Comparison of ENCODE assay signal across 8 cellular contexts in genomic region chrX:40108084-40108958, GRCh38. TPM values are rescaled to one million over a fixed set of nuclear protein-coding genes. Genes with fewer than 3 reads are reported as not detected.
DNase-seq lines count a peak whose midpoint lies in the region; ATAC-seq and TF ChIP-seq lines count a peak whose summit lies in the region.

No MANE protein-coding gene starts in this region.

- H3K27ac ChIP-seq in SK-N-MC (peak overlapping the region; percentile 52), fibroblast of lung (ENCODE audit: insufficient read depth, low read length) (peak overlapping the region; percentile 53)

- no peaks in the 10 kb centered on the region for H3K27me3 Mint-ChIP-seq in activated naive CD4-positive, alpha-beta T cell treated with anti-CD3 and anti-CD28 coated beads, Interleukin-2, amount 50 U/mL, for 24 hours
- peaks cover 22% of the 10 kb centered on the region for H3K27me3 Mint-ChIP-seq in neural crest cell (ENCODE audit: low read depth)

- H3K9me3 Mint-ChIP-seq in activated naive CD4-positive, alpha-beta T cell treated with anti-CD3 and anti-CD28 coated beads, Interleukin-2, amount 50 U/mL, for 24 hours, result no peaks in the 10 kb centered on the region
- H3K9me3 Mint-ChIP-seq in neural crest cell, result no peaks in the 10 kb centered on the region

- ATAC-seq in HG02588 (IDR thresholded peaks at IDR 0.05; ENCODE audit: unreplicated experiment), result no peak

- no peak for DNase-seq in activated naive CD4-positive, alpha-beta T cell treated with Interleukin-2 at 50 U/mL for 16 hours
- DNase-seq in SK-N-MC (ENCODE audit: low read depth, low spot score) (no peak), fibroblast of lung (ENCODE audit: low read depth in 2 of 2) (peak; percentile 61 to 69), neural crest cell (ENCODE audit: low read depth, low spot score) (no peak), dedifferentiated amniotic fluid mesenchymal stem cell (ENCODE audit: extremely low spot score) (no peak), CD1c-positive myeloid dendritic cell (ENCODE audit: extremely low spot score) (no peak)

- H3K4me1 ChIP-seq in fibroblast of lung (ENCODE audit: control insufficient read depth, extremely low read depth, insufficient read depth, low read length), result peaks cover 3% of the 10 kb centered on the region

- no peaks in the 10 kb centered on the region for H3K79me2 ChIP-seq in fibroblast of lung (ENCODE audit: control insufficient read depth, insufficient read depth, low read length)

- no peaks in the 10 kb centered on the region for H3K36me3 ChIP-seq in SK-N-MC (ENCODE audit: insufficient read depth, low read length)
- no peaks in the 10 kb centered on the region for H3K36me3 ChIP-seq in fibroblast of lung (ENCODE audit: control insufficient read depth, insufficient read depth, low read length)

- TF ChIP-seq CTCF in fibroblast of lung (conservative IDR thresholded peaks at IDR 0.05 in 1 of 2, IDR thresholded peaks at IDR 0.05 in 1 of 2; ENCODE audit: low read depth in 1 of 2, low read length in 2 of 2) (no peak), neural crest cell (conservative IDR thresholded peaks at IDR 0.05) (no peak)

- H4K20me1 ChIP-seq in fibroblast of lung (ENCODE audit: control insufficient read depth, extremely low read depth, insufficient read depth, low read length), result no peaks in the 10 kb centered on the region

- no peaks in the 10 kb centered on the region for H3K36me3 Mint-ChIP-seq in activated naive CD4-positive, alpha-beta T cell treated with anti-CD3 and anti-CD28 coated beads, Interleukin-2, amount 50 U/mL, for 24 hours
- peaks cover under 1% of the 10 kb centered on the region for H3K36me3 Mint-ChIP-seq in neural crest cell (ENCODE audit: low read depth)

- H3K27ac Mint-ChIP-seq in activated naive CD4-positive, alpha-beta T cell treated with anti-CD3 and anti-CD28 coated beads, Interleukin-2, amount 50 U/mL, for 24 hours, result no peak overlapping the region
- H3K27ac Mint-ChIP-seq in neural crest cell (ENCODE audit: unreplicated experiment), result peak overlapping the region; percentile 27

- H3K4me3 ChIP-seq in SK-N-MC (peak overlapping the region; percentile 80), fibroblast of lung (replicated peaks in 1 of 4; ENCODE audit: control extremely low read depth in 1 of 4, insufficient read depth in 1 of 4, low read depth in 3 of 4, low read length in 4 of 4) (peak overlapping the region in 2 of 4 experiments; percentile 23 to 55)

- peaks cover 12% of the 10 kb centered on the region for H3K4me1 Mint-ChIP-seq in activated naive CD4-positive, alpha-beta T cell treated with anti-CD3 and anti-CD28 coated beads, Interleukin-2, amount 50 U/mL, for 24 hours
- H3K4me1 Mint-ChIP-seq in neural crest cell, result peaks cover 39% of the 10 kb centered on the region

- H3K9ac ChIP-seq in SK-N-MC (ENCODE audit: insufficient read length), result peak overlapping the region; percentile 65
- H3K9ac ChIP-seq in fibroblast of lung (ENCODE audit: insufficient read depth, low read length), result peak overlapping the region; percentile 23

- H2AFZ ChIP-seq in fibroblast of lung (ENCODE audit: low read length), result no peak overlapping the region

- H3K4me2 ChIP-seq in fibroblast of lung (ENCODE audit: extremely low read depth, insufficient read depth, low read length), result peak overlapping the region; percentile 51

- no peaks in the 10 kb centered on the region for H3K27me3 ChIP-seq in fibroblast of lung (ENCODE audit: control insufficient read depth, insufficient read depth, low read length)

- H3K9me3 ChIP-seq in SK-N-MC (ENCODE audit: low read depth, low read length) (no peaks in the 10 kb centered on the region), fibroblast of lung (ENCODE audit: control insufficient read depth, insufficient read depth, low read depth, low read length) (no peaks in the 10 kb centered on the region)

- H3K4me3 Mint-ChIP-seq in activated naive CD4-positive, alpha-beta T cell treated with anti-CD3 and anti-CD28 coated beads, Interleukin-2, amount 50 U/mL, for 24 hours, result peak overlapping the region; percentile 72
- peak overlapping the region; percentile 89 for H3K4me3 Mint-ChIP-seq in neural crest cell

RNA-seq across cellular contexts. Expression of gene BCOR, which starts 10.6 kb away (rescaled TPM):
- 4.9 and 5.8 TPM in 2 replicates for total RNA-seq in fibroblast of lung
- 3.0 TPM in 2 replicates for polyA plus RNA-seq in fibroblast of lung
- 5.6 and 6.4 TPM in 2 replicates for polyA plus RNA-seq in fibroblast of lung (2012)
- 10.6 and 15.2 TPM in 2 replicates for polyA minus RNA-seq in fibroblast of lung (ENCODE audit: low replicate concordance)
- total RNA-seq in neural crest cell, result 33.2 and 41.1 TPM in 2 replicates

Comparison
In these comparisons a context has a peak if more than half of its experiments do, and no peak if none do; other contexts are left out.
1. DNase-seq: peak in fibroblast of lung (2 of 2); none in activated naive CD4-positive, alpha-beta T cell treated with Interleukin-2 at 50 U/mL for 16 hours (single experiment), SK-N-MC (single experiment), neural crest cell (single experiment), dedifferentiated amniotic fluid mesenchymal stem cell (single experiment) and CD1c-positive myeloid dendritic cell (single experiment).